8 cellular contexts compared by ENCODE assay signal in genomic region chr17:48037036-48037881, GRCh38. TPM values are rescaled to one million over a fixed set of nuclear protein-coding genes. Genes with fewer than 3 reads are reported as not detected.
DNase-seq lines count a peak whose midpoint lies in the region; ATAC-seq, FAIRE-seq and TF ChIP-seq lines count a peak whose summit lies in the region.

Gene COPZ2, minus strand, starts transcription at chr17:48037797. Its CDS starts 20 bp downstream, at chr17:48037777.

- H3K27me3 ChIP-seq in gastroesophageal sphincter (no peaks in the 10 kb centered on the region), neutrophil (peaks cover 97% of the 10 kb centered on the region)

- no peak for TF ChIP-seq EP300 in gastroesophageal sphincter (IDR thresholded peaks at IDR 0.05)

- H3K9me3 ChIP-seq in gastroesophageal sphincter (no peaks in the 10 kb centered on the region), neutrophil (no peaks in the 10 kb centered on the region)

- DNase-seq in GM12892 (ENCODE audit: insufficient read length), result peak; percentile 53
- peak; percentile 15 for DNase-seq in NOMO-1 treated with dmso at 0.1 percent for 144 hours (lab: John Stamatoyannopoulos, UW; ENCODE audit: unreplicated experiment)
- DNase-seq in activated effector memory CD4-positive, alpha-beta T cell treated with Interleukin-2 at 50 U/mL for 16 hours, result peak; percentile 54
- no peak for DNase-seq in NCI-H82 (lab: John Stamatoyannopoulos, UW)
- no peak for DNase-seq in SK-N-DZ (ENCODE audit: low spot score)

- TF ChIP-seq CTCF in gastroesophageal sphincter (IDR thresholded peaks at IDR 0.05) (peak in 3 of 4 experiments; percentile 26 to 67 (median 49)), neutrophil (IDR thresholded peaks at IDR 0.05) (peak; percentile 20)

- peak; percentile 85 for FAIRE-seq in GM12892 (lab: Jason Lieb, UNC)

- H3K4me1 ChIP-seq in gastroesophageal sphincter (peaks cover 0 to 17% (median 0%) of the 10 kb centered on the region in 3 donors), neutrophil (ENCODE audit: control insufficient read depth in 1 of 2, insufficient read depth in 1 of 2, low read depth in 1 of 2, low read length in 1 of 2) (peaks cover 7 to 9% of the 10 kb centered on the region in 2 experiments)

- ATAC-seq in gastroesophageal sphincter (peak; percentile 83), GM21367 (IDR thresholded peaks at IDR 0.05; ENCODE audit: unreplicated experiment) (no peak)

- H3K36me3 ChIP-seq in gastroesophageal sphincter, result peaks cover 0 to 1% of the 10 kb centered on the region in 2 donors
- no peaks in the 10 kb centered on the region for H3K36me3 ChIP-seq in neutrophil

- peak within 1 kb of the TSS; percentile 75 to 76 for H3K4me3 ChIP-seq in gastroesophageal sphincter
- H3K4me3 ChIP-seq in neutrophil (ENCODE audit: low read depth in 1 of 2, low read length in 1 of 2), result peak within 1 kb of the TSS; percentile 37 to 47

- H3K27ac ChIP-seq in gastroesophageal sphincter (peak within 1 kb of the TSS; percentile 64 to 89 (median 87)), neutrophil (no peak within 1 kb of the TSS)

- no peak for TF ChIP-seq POLR2A in GM12892 (IDR thresholded peaks at IDR 0.05; ENCODE audit: low read depth, low read length)
- no peak for TF ChIP-seq POLR2A in gastroesophageal sphincter (IDR thresholded peaks at IDR 0.05)

- 0% methylated on average over 7 of the region's 81 CpGs; no CpG with 5 or more reads in 1 of the 2 donors for WGBS in gastroesophageal sphincter (ENCODE audit: low coverage in 1 of 2), 2 donors

RNA-seq across cellular contexts. Expression of gene COPZ2, which starts in this region (rescaled TPM):
- polyA plus RNA-seq in GM12892 (2012; ENCODE audit: missing spikeins), result 2.6 TPM
- total RNA-seq in gastroesophageal sphincter, result 10 to 100 TPM; 40.6 to 75.5 (median 49.4) TPM
- 1.1 and 1.6 TPM in 2 replicates for polyA plus RNA-seq in SK-N-DZ (2014; cell fraction: cytosol; rRNA removed)
- polyA plus RNA-seq in SK-N-DZ (2014; cell fraction: nucleus; rRNA removed), result 0.51 and 0.80 TPM in 2 replicates

Comparison
In these comparisons a context has a peak if more than half of its experiments do, and no peak if none do; other contexts are left out.
1. DNase-seq: peak in GM12892 (single experiment), NOMO-1 treated with dmso at 0.1 percent for 144 hours (single experiment) and activated effector memory CD4-positive, alpha-beta T cell treated with Interleukin-2 at 50 U/mL for 16 hours (single experiment); none in NCI-H82 (single experiment) and SK-N-DZ (single experiment).